8 cellular contexts compared by ENCODE assay signal in the genomic region with DNA sequence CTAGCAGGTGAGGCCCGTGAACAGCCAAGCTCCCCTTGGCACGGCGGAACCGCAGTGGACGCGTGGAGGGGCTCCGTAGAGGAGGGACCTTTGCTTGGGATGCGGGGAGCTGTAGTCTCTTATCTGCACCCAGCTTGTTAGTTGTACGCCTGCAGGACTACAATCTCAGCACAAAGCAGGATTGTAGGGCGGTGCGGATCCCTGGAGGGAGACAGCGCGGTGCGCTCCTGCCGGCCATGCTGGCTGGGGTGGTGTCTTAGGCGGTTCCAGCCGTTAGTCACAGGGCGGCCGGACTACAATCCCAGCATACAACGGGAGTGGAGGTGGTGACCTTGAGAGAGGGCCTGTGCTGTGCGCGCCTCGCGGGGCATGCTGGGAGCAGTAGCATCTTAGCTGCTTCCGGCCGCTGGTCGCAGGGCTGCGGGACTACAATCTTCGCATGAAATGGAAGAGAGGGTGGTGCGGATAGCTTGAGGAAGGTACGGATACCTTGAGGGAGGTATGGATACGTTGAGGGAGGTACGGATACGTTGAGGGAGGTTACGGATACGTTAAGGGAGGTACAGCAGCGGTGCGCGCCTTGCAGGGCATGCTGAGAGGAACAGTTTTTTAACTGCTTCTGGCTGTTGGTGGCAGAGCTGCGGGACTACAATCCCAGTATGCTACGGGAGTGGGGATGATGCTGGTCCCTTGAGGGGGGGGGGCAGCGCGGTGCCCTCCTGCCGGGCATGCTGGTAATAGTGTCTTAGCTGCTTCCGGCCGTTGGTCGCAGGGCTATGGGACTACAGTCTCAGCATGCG.
DNase-seq lines count a peak whose midpoint lies in the region; ATAC-seq, FAIRE-seq and TF ChIP-seq lines count a peak whose summit lies in the region.

No MANE protein-coding gene starts in this region.

- H3K36me3 Mint-ChIP-seq in T-cell, result peaks cover 14% of the 10 kb centered on the region

- H3K4me3 ChIP-seq in upper lobe of right lung, result peak overlapping the region; percentile 97

- peak overlapping the region; percentile 94 for H3K27ac Mint-ChIP-seq in T-cell

- POLR2A ChIA-PET in T-cell (lab: Charles Lee), result interaction anchor here in 1 of 2 donors (0.9 to 1.1 kb wide), 2 partner anchors 11 to 1813 kb away, joined by 4 to 7 read pairs; partner anchors contain the start of gene POP4

- peak overlapping the region; percentile 93 for H3K27ac ChIP-seq in upper lobe of right lung

- peak; percentile 99 for FAIRE-seq in GM12891 (lab: Jason Lieb, UNC)

- peak; percentile 54; the same call in 1 of the 2 replicates for TF ChIP-seq POLR2A in GM12891 (IDR thresholded peaks at IDR 0.05; ENCODE audit: low read depth, low read length)

- CTCF ChIA-PET in T-cell (lab: Charles Lee), result interaction anchor here in 1 of 2 donors (0.6 kb wide), 1 partner anchor 69 kb away, joined by 3 read pairs; no protein-coding TSS in a partner anchor

- H3K4me1 Mint-ChIP-seq in T-cell, result peaks cover 29 to 42% (median 30%) of the 10 kb centered on the region in 3 donors

- TF ChIP-seq CTCF in upper lobe of right lung (IDR thresholded peaks at IDR 0.05), result no peak

- no peaks in the 10 kb centered on the region for H3K27me3 ChIP-seq in upper lobe of right lung

- peak overlapping the region; percentile 83 to 98 (median 94) for H3K4me3 Mint-ChIP-seq in T-cell

- ATAC-seq in HG02798 (IDR thresholded peaks at IDR 0.05; ENCODE audit: poor library complexity, unreplicated experiment) (peak; percentile 93), T-cell (replicated peaks in 1 of 4) (peak; percentile 93 to 96 (median 94)), left cardiac atrium (peak; percentile 98 to 99), upper lobe of right lung (peak; percentile 98)

- DNase-seq in GM12891 (ENCODE audit: insufficient read length, low spot score), result peak; percentile 74
- DNase-seq in NCI-H1436 (lab: John Stamatoyannopoulos, UW), result peak; percentile 78
- peak; percentile 79 to 96 (median 90) for DNase-seq in T-cell
- peak; percentile 92 for DNase-seq in amniotic stem cell (lab: John Stamatoyannopoulos, UW)
- DNase-seq in left cardiac atrium, result peak; percentile 96
- peak; percentile 98 for DNase-seq in posterior vena cava (ENCODE audit: low spot score)
- peak; percentile 97 for DNase-seq in upper lobe of right lung

- H3K36me3 ChIP-seq in upper lobe of right lung, result peaks cover 6% of the 10 kb centered on the region

- H3K9me3 ChIP-seq in upper lobe of right lung, result no peaks in the 10 kb centered on the region

- intact Hi-C loops in left cardiac atrium (cut with DNase I) (loop anchor here in 1 of 2 donors (10.0 kb wide), 1 partner anchor 139 kb away; no protein-coding TSS in a partner anchor), posterior vena cava (cut with DNase I) (no loop called here), upper lobe of right lung (cut with DNase I) (no loop called here)

- no peaks in the 10 kb centered on the region for H3K9me3 Mint-ChIP-seq in T-cell

- H3K4me1 ChIP-seq in upper lobe of right lung, result peaks cover 19% of the 10 kb centered on the region

- H3K27me3 Mint-ChIP-seq in T-cell, result no peaks in the 10 kb centered on the region

TF ChIP-seq in GM12891, 5 proteins besides CTCF, POLR2A, EP300 and RAD21:
- TF ChIP-seq SPI1 (IDR thresholded peaks at IDR 0.05; ENCODE audit: low read depth, low read length) (no peak), POLR2AphosphoS5 (IDR thresholded peaks at IDR 0.05; ENCODE audit: low read depth, low read length) (peak; percentile 68), TAF1 (IDR thresholded peaks at IDR 0.05; ENCODE audit: low read depth, low read length) (peak; percentile 80), PAX5 (IDR thresholded peaks at IDR 0.05; ENCODE audit: insufficient read depth, low read length, severe bottlenecking) (no peak), POU2F2 (IDR thresholded peaks at IDR 0.05; ENCODE audit: low read depth, low read length) (no peak)
TF ChIP-seq in GM12891: peak in this region for 2.

Comparison
In these comparisons a context has a peak if more than half of its experiments do, and no peak if none do; other contexts are left out.
1. Peak in every context shown above with its lines: DNase-seq, ATAC-seq, H3K4me3 ChIP-seq and H3K27ac ChIP-seq.